Comparison of ENCODE assay signal across 8 cellular contexts in the genomic region with DNA sequence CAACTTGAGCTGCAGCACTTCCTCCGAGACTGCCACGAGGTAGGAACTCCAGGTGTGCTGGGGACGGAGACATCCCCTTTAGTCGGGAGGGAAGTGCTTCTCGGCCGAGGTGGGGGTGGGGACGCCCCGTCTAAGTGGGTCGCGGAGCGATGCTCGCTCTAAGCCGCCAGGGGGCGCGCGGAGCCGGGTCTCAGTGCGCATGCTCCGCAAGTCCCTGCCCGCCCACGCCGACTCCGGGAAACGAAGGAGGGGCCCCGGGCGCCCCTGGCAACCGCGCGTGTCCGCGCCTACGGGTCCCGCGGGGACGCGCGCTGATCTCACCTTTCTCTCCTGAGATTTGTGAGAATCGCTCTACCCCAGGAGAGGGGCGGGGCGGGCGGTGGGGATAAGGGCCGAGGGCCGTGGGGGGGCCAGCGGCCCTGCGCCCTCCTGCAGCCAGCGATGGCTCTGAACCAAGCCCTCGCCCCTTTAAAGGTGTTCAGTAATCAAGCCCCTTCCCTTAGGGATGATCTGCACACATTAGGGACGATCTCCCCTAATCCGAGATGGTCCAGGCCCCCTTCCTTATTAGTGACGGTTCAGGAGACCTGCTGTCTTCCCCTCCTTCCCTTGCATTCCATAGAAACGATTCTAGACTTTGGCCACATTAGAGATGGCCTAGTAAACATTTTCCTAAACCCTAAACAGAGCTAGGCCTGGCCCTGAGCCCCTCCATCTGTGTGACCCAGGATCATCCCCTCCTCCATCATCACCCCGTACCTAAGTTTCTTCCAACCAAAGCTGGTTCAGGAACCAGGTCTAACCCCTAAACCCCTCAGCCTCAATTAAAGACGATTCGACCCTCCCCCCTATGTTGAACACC. TPM values are rescaled to one million over a fixed set of nuclear protein-coding genes. Genes with fewer than 3 reads are reported as not detected.
DNase-seq lines count a peak whose midpoint lies in the region; ATAC-seq and TF ChIP-seq lines count a peak whose summit lies in the region.

No MANE protein-coding gene starts in this region.

- intact Hi-C loops in heart left ventricle (cut with DNase I), result loop anchor here (1.0 to 10.0 kb wide), 11 partner anchors 48 to 225 kb away; a partner anchor contains a TSS
- intact Hi-C loops in thyroid gland (cut with DNase I), result loop anchor here (5.0 to 10.0 kb wide), 2 partner anchors 65 to 68 kb away; a partner anchor contains a TSS

- H4K12ac ChIP-seq in trophoblast cell (ENCODE audit: low read depth, low read length), result no peak overlapping the region

- no peak overlapping the region for H4K91ac ChIP-seq in trophoblast cell (ENCODE audit: low read depth, low read length)

- no peak overlapping the region for H3K4ac ChIP-seq in trophoblast cell (ENCODE audit: low read depth, low read length)

- WGBS in heart left ventricle, 4 donors, result 3 to 10% (median 4%) methylated on average over 13 to 54 of the region's 54 CpGs
- no CpG with 5 or more reads among the region's 54 CpGs for WGBS in trophoblast cell (ENCODE audit: extremely low coverage, insufficient coverage, insufficient read length)
- 9 to 11% methylated on average over 13 to 14 of the region's 54 CpGs for WGBS in thyroid gland, 2 donors

- H3K27ac Mint-ChIP-seq in activated naive CD8-positive, alpha-beta T cell treated with anti-CD3 and anti-CD28 coated beads, Interleukin-2, amount 50 U/mL, for 24 hours, result peak overlapping the region; percentile 25

- H2BK120ac ChIP-seq in trophoblast cell (ENCODE audit: insufficient read depth, low read length, poor library complexity), result no peak overlapping the region

- H2BK5ac ChIP-seq in trophoblast cell (ENCODE audit: low read depth, low read length, poor library complexity), result no peak overlapping the region

- no peak for TF ChIP-seq POLR2A in heart left ventricle (IDR thresholded peaks at IDR 0.05)
- TF ChIP-seq POLR2A in thyroid gland (IDR thresholded peaks at IDR 0.05), result no peak

- H3K18ac ChIP-seq in trophoblast cell (ENCODE audit: low read length), result no peak overlapping the region

- no peak overlapping the region for H2AFZ ChIP-seq in trophoblast cell (ENCODE audit: insufficient read depth, low read length, poor library complexity)

- peaks cover 9% of the 10 kb centered on the region for H3K4me1 Mint-ChIP-seq in activated naive CD8-positive, alpha-beta T cell treated with anti-CD3 and anti-CD28 coated beads, Interleukin-2, amount 50 U/mL, for 24 hours

- H3K23ac ChIP-seq in trophoblast cell (ENCODE audit: low read length), result no peak overlapping the region

- peak overlapping the region; percentile 54 for H3K4me3 ChIP-seq in AG09309 (ENCODE audit: control insufficient read depth, low read depth, low read length)
- peak overlapping the region; percentile 24 to 66 (median 59) for H3K4me3 ChIP-seq in heart left ventricle
- H3K4me3 ChIP-seq in trophoblast cell (ENCODE audit: low read depth, low read length), result peak overlapping the region; percentile 41
- H3K4me3 ChIP-seq in thyroid gland (replicated peaks in 1 of 3), result peak overlapping the region in 2 of 3 donors; percentile 15 to 41

- TF ChIP-seq CTCF in AG09309 (IDR thresholded peaks at IDR 0.05; ENCODE audit: control insufficient read depth, insufficient read depth, low read depth, low read length, missing control alignments) (peak; percentile 89), heart left ventricle (IDR thresholded peaks at IDR 0.05) (peak; percentile 92 to 99 (median 96)), thyroid gland (IDR thresholded peaks at IDR 0.05) (peak; percentile 66 to 99 (median 92))

- H4K8ac ChIP-seq in trophoblast cell (ENCODE audit: low read depth, low read length), result peak overlapping the region; percentile 57

- ATAC-seq in GM19463 (IDR thresholded peaks at IDR 0.05; ENCODE audit: unreplicated experiment) (peak; percentile 50), heart left ventricle (peak; percentile 66 to 91 (median 88))
- ATAC-seq in activated naive CD8-positive, alpha-beta T cell treated with anti-CD3 and anti-CD28 coated beads, Interleukin-2, amount 50 U/mL, for 24 hours, result peak; percentile 63

- H3K4me2 ChIP-seq in trophoblast cell (ENCODE audit: low read length), result peak overlapping the region; percentile 74

- H3K4me1 ChIP-seq in heart left ventricle, result peaks cover 0 to 15% (median 8%) of the 10 kb centered on the region in 12 donors
- peaks cover 0 to 10% of the 10 kb centered on the region in 2 experiments for H3K4me1 ChIP-seq in trophoblast cell (ENCODE audit: control insufficient read depth in 1 of 2, insufficient read depth in 2 of 2, low read length in 2 of 2)
- H3K4me1 ChIP-seq in thyroid gland, result peaks cover 0 to 14% of the 10 kb centered on the region in 2 donors

- H3K79me2 ChIP-seq in trophoblast cell (ENCODE audit: control insufficient read depth, insufficient read depth, low read length, poor library complexity), result no peaks in the 10 kb centered on the region

- H2BK12ac ChIP-seq in trophoblast cell (ENCODE audit: low read length), result no peak overlapping the region

- H3K9me3 Mint-ChIP-seq in activated naive CD8-positive, alpha-beta T cell treated with anti-CD3 and anti-CD28 coated beads, Interleukin-2, amount 50 U/mL, for 24 hours, result no peaks in the 10 kb centered on the region

- H3K27ac ChIP-seq in heart left ventricle (peak overlapping the region in 1 of 12 donors; percentile 59), trophoblast cell (ENCODE audit: low read depth, low read length) (no peak overlapping the region), thyroid gland (no peak overlapping the region)

- peak overlapping the region; percentile 39 for H3K4me3 Mint-ChIP-seq in activated naive CD8-positive, alpha-beta T cell treated with anti-CD3 and anti-CD28 coated beads, Interleukin-2, amount 50 U/mL, for 24 hours

- H3K27me3 ChIP-seq in heart left ventricle (peaks cover 0 to 11% (median 0%) of the 10 kb centered on the region in 9 donors), trophoblast cell (ENCODE audit: insufficient read depth, low read length) (no peaks in the 10 kb centered on the region), thyroid gland (no peaks in the 10 kb centered on the region)

- peaks cover 27% of the 10 kb centered on the region for H3K27me3 Mint-ChIP-seq in activated naive CD8-positive, alpha-beta T cell treated with anti-CD3 and anti-CD28 coated beads, Interleukin-2, amount 50 U/mL, for 24 hours

- H3K36me3 Mint-ChIP-seq in activated naive CD8-positive, alpha-beta T cell treated with anti-CD3 and anti-CD28 coated beads, Interleukin-2, amount 50 U/mL, for 24 hours (ENCODE audit: low read depth), result no peaks in the 10 kb centered on the region

- DNase-seq in AG09309 (ENCODE audit: low read depth), result no peak
- peak; percentile 78 for DNase-seq in NCI-H128 (lab: John Stamatoyannopoulos, UW; ENCODE audit: unreplicated experiment)
- DNase-seq in SW480 (ENCODE audit: low spot score), result peak; percentile 79
- peak; percentile 88 for DNase-seq in activated naive CD8-positive, alpha-beta T cell treated with anti-CD3 and anti-CD28 coated beads, Interleukin-2, amount 50 U/mL, for 24 hours
- peak; percentile 82 to 94 (median 86) for DNase-seq in heart left ventricle
- DNase-seq in trophoblast cell, result peak; percentile 66 to 88
- DNase-seq in thyroid gland, result peak; percentile 85 to 86

- H3K36me3 ChIP-seq in heart left ventricle (no peaks in the 10 kb centered on the region), trophoblast cell (ENCODE audit: control insufficient read depth in 1 of 2, insufficient read depth in 2 of 2, low read length in 2 of 2) (no peaks in the 10 kb centered on the region), thyroid gland (no peaks in the 10 kb centered on the region)

- no peak overlapping the region for H3K9ac ChIP-seq in trophoblast cell (ENCODE audit: low read length)

- peaks cover 2% of the 10 kb centered on the region for H3K79me1 ChIP-seq in trophoblast cell (ENCODE audit: low read length)

- H3K9me3 ChIP-seq in heart left ventricle, result peaks cover 0 to 4% (median 0%) of the 10 kb centered on the region in 12 donors
- no peaks in the 10 kb centered on the region for H3K9me3 ChIP-seq in trophoblast cell (ENCODE audit: insufficient read depth, low read depth, low read length)
- no peaks in the 10 kb centered on the region for H3K9me3 ChIP-seq in thyroid gland

- no peak overlapping the region for H2AK5ac ChIP-seq in trophoblast cell (ENCODE audit: low read length)

- no peak overlapping the region for H3K14ac ChIP-seq in trophoblast cell (ENCODE audit: low read length)

RNA-seq across cellular contexts. Expression of a gene that starts 47.3 kb away (rescaled TPM):
- total RNA-seq in heart left ventricle (10 to 100 TPM; 16.4 to 52.8 (median 18.4) TPM), thyroid gland (10 to 100 TPM; 33.3 to 52.1 (median 42.9) TPM)
- polyA plus RNA-seq in heart left ventricle, result 10 to 100 TPM; 23.2 to 37.0 TPM
- polyA plus RNA-seq in trophoblast cell (2013), result 86.0 and 94.0 TPM in 2 replicates
